ENCODE assay signal across 9 cellular contexts in the genomic region with DNA sequence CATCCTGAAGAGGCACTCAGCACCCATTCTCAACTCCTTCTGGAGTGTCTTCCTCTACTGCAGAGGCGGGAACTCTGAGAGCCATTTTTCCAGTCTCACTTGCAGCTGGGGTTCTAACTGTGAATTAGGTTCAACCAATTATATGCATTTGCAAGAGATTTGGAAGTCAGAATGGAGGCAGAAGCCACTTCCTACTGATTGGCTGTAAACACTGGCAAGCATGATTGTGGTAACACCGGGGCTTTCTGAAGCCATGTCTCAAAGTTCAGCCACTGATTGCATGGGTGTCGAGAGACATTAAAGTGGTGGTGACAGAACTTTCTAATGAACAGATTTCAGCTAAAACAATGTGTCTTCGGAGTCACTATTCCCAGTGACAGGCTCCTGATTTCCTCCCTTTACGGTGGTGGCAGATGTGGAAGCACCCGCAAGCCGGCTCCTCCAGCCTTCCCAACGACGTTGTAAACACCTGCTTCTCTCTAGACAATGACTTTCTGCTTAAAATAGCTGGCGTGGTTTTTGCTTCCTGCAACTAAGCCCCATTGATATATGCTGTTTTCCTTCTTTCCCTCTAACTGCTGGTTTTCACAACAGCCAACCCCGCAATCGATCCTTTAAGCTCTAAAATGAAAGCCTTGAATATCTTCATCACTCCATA.
DNase-seq lines count a peak whose midpoint lies in the region; ATAC-seq and TF ChIP-seq lines count a peak whose summit lies in the region.
"Had no signal": no experiment of that assay in that cellular context is flagged by ENCODE, and none has a peak within 500 bp of the region (broad histone marks: within the 10 kb centered on the region; RNA-seq: fewer than 3 reads in every experiment).

No MANE protein-coding gene starts in this region.

- no peaks in the 10 kb centered on the region for H3K27me3 ChIP-seq in heart right ventricle
- no peaks in the 10 kb centered on the region for H3K27me3 ChIP-seq in foreskin keratinocyte
- H3K27me3 ChIP-seq in vagina: no peaks in the 10 kb centered on the region

- 25 to 30% methylated on average over 12 of the region's 12 CpGs for WGBS in heart right ventricle, 2 donors

- no peak for TF ChIP-seq POLR2A in vagina (IDR thresholded peaks at IDR 0.05)

- H3K36me3 ChIP-seq in heart right ventricle (peaks cover 0 to 10% (median 0%) of the 10 kb centered on the region in 9 donors), vagina (no peaks in the 10 kb centered on the region)

- no peak for ATAC-seq in heart right ventricle
- no peak for ATAC-seq in left ventricle myocardium superior
- ATAC-seq in foreskin keratinocyte: no peak
- no peak for ATAC-seq in HG03135 (IDR thresholded peaks at IDR 0.05; ENCODE audit: unreplicated experiment)

- intact Hi-C loops in heart right ventricle (cut with DNase I): loop anchor here in 4 of 10 donors (5.0 to 10.0 kb wide), 4 partner anchors 35 to 152 kb away; no protein-coding TSS in a partner anchor
- intact Hi-C loops in left ventricle myocardium superior (cut with micrococcal nuclease): no loop called here
- intact Hi-C loops in vagina (cut with DNase I): loop anchor here (5.0 to 10.0 kb wide), 2 partner anchors 40 to 92 kb away; partner anchors contain the start of gene IRF2

- no peak for TF ChIP-seq CTCF in heart right ventricle (IDR thresholded peaks at IDR 0.05)
- no peak for TF ChIP-seq CTCF in foreskin keratinocyte (conservative IDR thresholded peaks at IDR 0.05)
- TF ChIP-seq CTCF in vagina (IDR thresholded peaks at IDR 0.05): no peak

- H3K4me3 ChIP-seq in heart right ventricle (no peak overlapping the region), vagina (no peak overlapping the region)

- H3K27ac ChIP-seq in heart right ventricle (peak overlapping the region in 8 of 10 donors; percentile 9 to 95 (median 52)), foreskin keratinocyte (peak overlapping the region; percentile 94), vagina (peak overlapping the region; percentile 81)

- H3K4me1 ChIP-seq in heart right ventricle (peaks cover 32 to 63% (median 60%) of the 10 kb centered on the region in 9 donors), foreskin keratinocyte (peaks cover 21% of the 10 kb centered on the region), vagina (peaks cover 50% of the 10 kb centered on the region)

- H3K9me3 ChIP-seq in heart right ventricle (no peaks in the 10 kb centered on the region), vagina (no peaks in the 10 kb centered on the region)

- no peak for DNase-seq in heart right ventricle
- no peak for DNase-seq in left ventricle myocardium superior
- DNase-seq in NCI-H345 treated with DMSO at 0.1 percent for 48 hours (lab: John Stamatoyannopoulos, UW; ENCODE audit: unreplicated experiment): peak; percentile 30
- no peak for DNase-seq in foreskin keratinocyte
- no peak for DNase-seq in vagina (ENCODE audit: extremely low spot score in 2 of 2)
- no peak for DNase-seq in kidney glomerular epithelial cell (lab: John Stamatoyannopoulos, UW)
- no peak for DNase-seq in stimulated activated CD4-positive, alpha-beta T cell treated with anti-CD3 and anti-CD28 coated beads, Interleukin-12 subunit alpha, Interleukin-12 subunit beta, amount 100 ng/mL, for 4 hours
- DNase-seq: stimulated activated CD4-positive, alpha-beta T cell treated with anti-CD3 and anti-CD28 coated beads, Interleukin-2, amount 100 ng/mL, for 48 hours had no signal
